18 cellular contexts compared by ENCODE assay signal in genomic region chr6:47157653-47158219, GRCh38.
A peak's percentile ranks its signal among the peaks of the same experiment; 100 is the strongest.
DNase-seq lines count a peak whose midpoint lies in the region; ATAC-seq, FAIRE-seq and TF ChIP-seq lines count a peak whose summit lies in the region.
"Had no signal": no experiment of that assay in that cellular context is flagged by ENCODE, and none has a peak within 500 bp of the region (broad histone marks: within the 10 kb centered on the region; RNA-seq: fewer than 3 reads in every experiment).

No MANE protein-coding gene starts in this region.

- no peak for TF ChIP-seq RAD21 in K562 (CRISPR knock-in tag; conservative IDR thresholded peaks at IDR 0.05 in 1 of 2, IDR thresholded peaks at IDR 0.05 in 1 of 2)

- H3K36me3 ChIP-seq in K562 (ENCODE audit: control insufficient read depth, insufficient read depth, low read length) (no peaks in the 10 kb centered on the region), sigmoid colon (no peaks in the 10 kb centered on the region)
- H3K36me3 ChIP-seq: BLaER1 had no signal

- TF ChIP-seq CTCF in AG10803 (conservative IDR thresholded peaks at IDR 0.05; ENCODE audit: low read length), result no peak
- TF ChIP-seq CTCF in K562 (IDR thresholded peaks at IDR 0.05 in 2 of 3, conservative IDR thresholded peaks at IDR 0.05 in 1 of 3; ENCODE audit: insufficient read depth in 2 of 3, low read depth in 1 of 3, low read length in 3 of 3), result no peak
- no peak for TF ChIP-seq CTCF in fibroblast of villous mesenchyme (IDR thresholded peaks at IDR 0.05; ENCODE audit: insufficient read depth, low read depth, low read length)
- TF ChIP-seq CTCF in nephron progenitor cell (IDR thresholded peaks at IDR 0.05), result no peak
- no peak for TF ChIP-seq CTCF in sigmoid colon (IDR thresholded peaks at IDR 0.05)

- no peaks in the 10 kb centered on the region for H3K4me1 ChIP-seq in K562 (replicated peaks in 1 of 2; ENCODE audit: control insufficient read depth in 2 of 2, insufficient read depth in 2 of 2, low read length in 2 of 2)
- peaks cover 0 to under 1% (median 0%) of the 10 kb centered on the region in 4 donors for H3K4me1 ChIP-seq in sigmoid colon

- H3K9ac ChIP-seq in K562 (ENCODE audit: insufficient read depth in 1 of 2, low read depth in 2 of 2, low read length in 2 of 2), result no peak overlapping the region
- H3K9ac ChIP-seq: BLaER1, GM23248 had no signal

- no peaks in the 10 kb centered on the region for H3K9me1 ChIP-seq in K562 (ENCODE audit: control insufficient read depth, insufficient read depth, low read length)

- CTCF ChIA-PET in K562 (lab: Yijun Ruan, JAX; ENCODE audit: low intra/inter-chr PET ratio), result no interaction called here

- no peak for TF ChIP-seq POLR2A in K562 (conservative IDR thresholded peaks at IDR 0.05)
- no peak for TF ChIP-seq POLR2A in sigmoid colon (IDR thresholded peaks at IDR 0.05)

- H3K9me3 ChIP-seq in K562 (replicated peaks; ENCODE audit: control insufficient read depth, insufficient read depth, low read depth, low read length), result no peaks in the 10 kb centered on the region
- H3K9me3 ChIP-seq in sigmoid colon, result no peaks in the 10 kb centered on the region
- H3K9me3 ChIP-seq: BLaER1 had no signal

- TF ChIP-seq EP300 in K562 (IDR thresholded peaks at IDR 0.05; ENCODE audit: low read length) (no peak), sigmoid colon (IDR thresholded peaks at IDR 0.05) (no peak)

- no TSS peak for BruUV-seq in K562 (replicated peaks; lab: Mats Ljungman, UMichigan)

- no peak overlapping the region for H3K4me3 ChIP-seq in AG10803 (ENCODE audit: low read length)
- no peak overlapping the region for H3K4me3 ChIP-seq in K562
- H3K4me3 ChIP-seq in fibroblast of villous mesenchyme (ENCODE audit: low read depth, low read length), result no peak overlapping the region
- no peak overlapping the region for H3K4me3 ChIP-seq in sigmoid colon
- H3K4me3 ChIP-seq: BLaER1, GM23248 had no signal

- H3K27me3 ChIP-seq in K562 (ENCODE audit: control insufficient read depth in 2 of 2, insufficient read depth in 2 of 2, low read length in 2 of 2) (peaks cover 16 to 17% of the 10 kb centered on the region in 2 experiments; a peak in 4 of 5 replicates), sigmoid colon (no peaks in the 10 kb centered on the region)
- H3K27me3 ChIP-seq: BLaER1 had no signal

- no peak for ATAC-seq in K562
- no peak for ATAC-seq in GM21526 (IDR thresholded peaks at IDR 0.05; ENCODE audit: low FRiP score, unreplicated experiment)
- ATAC-seq: HCT116 had no signal

- peak; percentile 40 for DNase-seq in AG10803 (ENCODE audit: low read depth)
- peak; percentile 35 for DNase-seq in HCEC 1CT
- no peak for DNase-seq in K562 (ENCODE audit: extremely low read depth in 1 of 4, low spot score in 3 of 4)
- DNase-seq in fibroblast of villous mesenchyme (ENCODE audit: low read depth), result peak; percentile 60
- no peak for DNase-seq in nephron progenitor cell
- no peak for DNase-seq in head of caudate nucleus
- DNase-seq in sigmoid colon, result no peak
- DNase-seq: CD4-positive, alpha-beta memory T cell; DMS153; DMS79; GF-D8; GM23248 had no signal

- H3K27ac ChIP-seq in K562 (ENCODE audit: extremely low read depth, low read depth, low read length), result no peak overlapping the region
- no peak overlapping the region for H3K27ac ChIP-seq in sigmoid colon
- H3K27ac ChIP-seq: BLaER1, GM23248 had no signal

- no peaks in the 10 kb centered on the region for H4K20me1 ChIP-seq in K562 (replicated peaks; ENCODE audit: control insufficient read depth, insufficient read depth, low read length)
- H4K20me1 ChIP-seq: BLaER1 had no signal

- no peak overlapping the region for H3K27ac Mint-ChIP-seq in nephron progenitor cell
- H3K27ac Mint-ChIP-seq: CD14-positive monocyte; CD4-positive, alpha-beta memory T cell had no signal

- in situ Hi-C loops in K562 (cut with MboI), result no loop called here

- H3K9me3 Mint-ChIP-seq in nephron progenitor cell, result no peaks in the 10 kb centered on the region
- H3K9me3 Mint-ChIP-seq: CD4-positive, alpha-beta memory T cell had no signal

- peaks cover 6% of the 10 kb centered on the region for H3K27me3 Mint-ChIP-seq in nephron progenitor cell (ENCODE audit: low read depth, poor library complexity)

- H3K36me3 Mint-ChIP-seq in nephron progenitor cell (ENCODE audit: low read depth), result no peaks in the 10 kb centered on the region
- H3K36me3 Mint-ChIP-seq: CD14-positive monocyte; CD4-positive, alpha-beta memory T cell had no signal

- H2AFZ ChIP-seq in K562 (ENCODE audit: low read depth, low read length), result no peak overlapping the region
- H2AFZ ChIP-seq: GM23248 had no signal

- 15% methylated on average over 2 of the region's 2 CpGs for WGBS in K562 (ENCODE audit: insufficient coverage, low coverage, missing lambda C conversion rate)
- 47 to 49% methylated on average over 2 of the region's 2 CpGs for WGBS in sigmoid colon, 2 donors

- H3K4me3 Mint-ChIP-seq in nephron progenitor cell, result no peak overlapping the region
- H3K4me3 Mint-ChIP-seq: CD14-positive monocyte; CD4-positive, alpha-beta memory T cell had no signal

- H3K4me1 Mint-ChIP-seq in nephron progenitor cell, result peaks cover 6% of the 10 kb centered on the region
- H3K4me1 Mint-ChIP-seq: CD4-positive, alpha-beta memory T cell had no signal

- H3K4me2 ChIP-seq in K562 (ENCODE audit: insufficient read depth, low read length), result no peak overlapping the region
- H3K4me2 ChIP-seq: BLaER1 had no signal

- no peaks in the 10 kb centered on the region for H3K79me2 ChIP-seq in K562 (ENCODE audit: control insufficient read depth, insufficient read depth, low read length)

- FAIRE-seq in K562 (lab: Jason Lieb, UNC), result no peak
- FAIRE-seq: A204.1, H54 had no signal

- intact Hi-C loops in K562 (cut with micrococcal nuclease) (no loop called here), head of caudate nucleus (cut with DNase I) (no loop called here), sigmoid colon (cut with DNase I) (no loop called here)

- POLR2A ChIA-PET in K562 (lab: Yijun Ruan, JAX), result interaction anchor here (0.5 kb wide), 1 partner anchor 74 kb away, joined by 3 read pairs; no protein-coding TSS in a partner anchor

TF ChIP-seq in K562, 482 proteins besides CTCF, POLR2A, EP300 and RAD21:
- TF ChIP-seq MAFK (IDR thresholded peaks at IDR 0.05; ENCODE audit: low read length) (peak; percentile 96), KAT8 (IDR thresholded peaks at IDR 0.05; ENCODE audit: low read depth) (no peak), C11orf30 (IDR thresholded peaks at IDR 0.05; ENCODE audit: low read depth) (peak; percentile 84), STAT5B (CRISPR knock-in tag; IDR thresholded peaks at IDR 0.05) (no peak), POLR2H (tag; IDR thresholded peaks at IDR 0.05; ENCODE audit: low read depth) (no peak), MAFF (IDR thresholded peaks at IDR 0.05; ENCODE audit: low read length) (peak; percentile 93), ZNF316 (IDR thresholded peaks at IDR 0.05) (peak; percentile 94), RBM25 (IDR thresholded peaks at IDR 0.05; ENCODE audit: low read depth, low read length, severe bottlenecking) (peak; percentile 35), MAFG (tag; conservative IDR thresholded peaks at IDR 0.05) (peak; percentile 87)

Comparison
In these comparisons a context has a peak if more than half of its experiments do, and no peak if none do; other contexts are left out.
1. DNase-seq: peak in AG10803 (single experiment), HCEC 1CT (single experiment) and fibroblast of villous mesenchyme (single experiment); none in K562 (0 of 4), nephron progenitor cell (single experiment), head of caudate nucleus (0 of 42) and sigmoid colon (single experiment).